13 cellular contexts compared by ENCODE assay signal in the genomic region with DNA sequence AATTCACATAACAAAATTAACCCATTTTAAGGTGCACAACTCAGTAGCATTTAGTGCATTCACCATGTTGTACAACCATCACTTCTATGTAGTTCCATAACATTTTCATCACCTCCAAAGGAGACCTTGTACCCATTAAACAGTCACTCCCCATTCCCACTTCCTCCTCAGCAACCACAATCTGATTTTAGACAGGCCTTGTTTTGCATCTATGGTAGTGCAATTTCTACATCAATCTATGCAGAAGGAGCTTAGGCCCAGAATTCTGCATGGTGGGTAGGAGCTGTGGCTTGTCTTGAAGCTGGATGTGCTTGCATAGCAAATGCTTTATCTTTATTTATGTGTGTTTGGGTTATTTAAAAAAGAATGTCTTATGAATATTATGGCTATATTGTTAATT. TPM values are rescaled to one million over a fixed set of nuclear protein-coding genes. Genes with fewer than 3 reads are reported as not detected.
DNase-seq lines count a peak whose midpoint lies in the region; ATAC-seq and TF ChIP-seq lines count a peak whose summit lies in the region.
"Had no signal": no experiment of that assay in that cellular context is flagged by ENCODE, and none has a peak within 500 bp of the region (broad histone marks: within the 10 kb centered on the region; RNA-seq: fewer than 3 reads in every experiment).

No MANE protein-coding gene starts in this region.

- H3K79me2 ChIP-seq in osteoblast (ENCODE audit: insufficient read depth, low read length), result no peaks in the 10 kb centered on the region

- no peaks in the 10 kb centered on the region for H3K27me3 ChIP-seq in suprapubic skin
- H3K27me3 ChIP-seq in osteoblast (ENCODE audit: insufficient read depth, low read length), result no peaks in the 10 kb centered on the region

- H3K36me3 ChIP-seq in suprapubic skin (no peaks in the 10 kb centered on the region), osteoblast (ENCODE audit: insufficient read depth, low read length) (no peaks in the 10 kb centered on the region)

- no peak overlapping the region for H2AFZ ChIP-seq in osteoblast (ENCODE audit: low read length)

- no peak overlapping the region for H3K27ac ChIP-seq in suprapubic skin
- H3K27ac ChIP-seq in osteoblast (ENCODE audit: low read depth, low read length), result no peak overlapping the region
- H3K27ac ChIP-seq: 22Rv1 had no signal

- peaks cover 40% of the 10 kb centered on the region for H3K4me1 Mint-ChIP-seq in T-helper 17 cell
- H3K4me1 Mint-ChIP-seq in naive thymus-derived CD8-positive, alpha-beta T cell, result peaks cover 23 to 69% (median 34%) of the 10 kb centered on the region in 4 donors
- H3K4me1 Mint-ChIP-seq: nephron had no signal

- H3K4me1 ChIP-seq in suprapubic skin (no peaks in the 10 kb centered on the region), osteoblast (ENCODE audit: insufficient read depth, low read length) (no peaks in the 10 kb centered on the region)

- H3K9me3 ChIP-seq in T-helper 17 cell (ENCODE audit: control insufficient read depth, low read length, poor library complexity, severe bottlenecking) (no peaks in the 10 kb centered on the region), suprapubic skin (no peaks in the 10 kb centered on the region), osteoblast (ENCODE audit: low read depth, low read length) (no peaks in the 10 kb centered on the region)

- no peak overlapping the region for H3K4me2 ChIP-seq in osteoblast (ENCODE audit: insufficient read depth, low read length)

- peak; percentile 11 for DNase-seq in NK-92 treated with Interleukin-12 subunit alpha and Interleukin-12 subunit beta, amount 100 ng/mL, for 24 hours (lab: John Stamatoyannopoulos, UW)
- no peak for DNase-seq in NK-92 (lab: John Stamatoyannopoulos, UW; ENCODE audit: unreplicated experiment)
- peak; percentile 37 for DNase-seq in Jurkat, Clone E6-1 (ENCODE audit: low read depth, low spot score)
- no peak for DNase-seq in T-helper 17 cell
- peak in 2 of 10 donors; percentile 4 to 28 for DNase-seq in naive thymus-derived CD8-positive, alpha-beta T cell
- DNase-seq in suprapubic skin (ENCODE audit: low spot score in 2 of 2), result no peak
- no peak for DNase-seq in osteoblast (ENCODE audit: insufficient read length, low spot score, missing footprints)
- DNase-seq: NCI-H2107 had no signal

- peak overlapping the region; percentile 91 for H3K27ac Mint-ChIP-seq in T-helper 17 cell
- peak overlapping the region in 9 of 10 donors; percentile 50 to 94 (median 82) for H3K27ac Mint-ChIP-seq in naive thymus-derived CD8-positive, alpha-beta T cell
- H3K27ac Mint-ChIP-seq: HFFc6, nephron had no signal

- peaks cover 0 to 4% (median 0%) of the 10 kb centered on the region in 9 donors for H3K9me3 Mint-ChIP-seq in naive thymus-derived CD8-positive, alpha-beta T cell
- H3K9me3 Mint-ChIP-seq: HFFc6 had no signal

- peak overlapping the region; percentile 52 for H3K4me3 Mint-ChIP-seq in T-helper 17 cell
- H3K4me3 Mint-ChIP-seq in naive thymus-derived CD8-positive, alpha-beta T cell, result peak overlapping the region in 7 of 10 donors; percentile 7 to 68 (median 51)
- H3K4me3 Mint-ChIP-seq: HFFc6, nephron had no signal

- no peak for TF ChIP-seq EP300 in suprapubic skin (IDR thresholded peaks at IDR 0.05)

- TF ChIP-seq POLR2A in suprapubic skin (IDR thresholded peaks at IDR 0.05), result no peak

- H3K27me3 Mint-ChIP-seq in T-helper 17 cell, result no peaks in the 10 kb centered on the region
- H3K27me3 Mint-ChIP-seq in naive thymus-derived CD8-positive, alpha-beta T cell, result no peaks in the 10 kb centered on the region

- no peak for TF ChIP-seq CTCF in suprapubic skin (IDR thresholded peaks at IDR 0.05)
- no peak for TF ChIP-seq CTCF in osteoblast (IDR thresholded peaks at IDR 0.05; ENCODE audit: extremely low read depth, low read depth, low read length)

- POLR2A ChIA-PET in naive thymus-derived CD8-positive, alpha-beta T cell (lab: Charles Lee), result interaction anchor here (0.8 to 1.7 kb wide), 2 partner anchors 13 to 37 kb away, joined by 3 to 9 read pairs; partner anchors contain the start of gene HLA-DQA1

- H4K20me1 ChIP-seq in osteoblast (ENCODE audit: insufficient read depth, low read length), result no peaks in the 10 kb centered on the region

- no peak overlapping the region for H3K4me3 ChIP-seq in Jurkat, Clone E6-1 (ENCODE audit: low read length)
- H3K4me3 ChIP-seq in suprapubic skin (no peak overlapping the region), osteoblast (ENCODE audit: insufficient read depth, low read length) (no peak overlapping the region)

- no peaks in the 10 kb centered on the region for H3K36me3 Mint-ChIP-seq in T-helper 17 cell (ENCODE audit: low read depth)
- H3K36me3 Mint-ChIP-seq in naive thymus-derived CD8-positive, alpha-beta T cell, result no peaks in the 10 kb centered on the region

- ATAC-seq in T-helper 17 cell, result peak; percentile 2
- ATAC-seq in naive thymus-derived CD8-positive, alpha-beta T cell, result no peak
- no peak for ATAC-seq in HG03045 (IDR thresholded peaks at IDR 0.05; ENCODE audit: unreplicated experiment)

RNA-seq across cellular contexts. Expression of gene HLA-DQA1, which starts 13.5 kb away (rescaled TPM):
- polyA plus RNA-seq in Jurkat, Clone E6-1 (2012; ENCODE audit: insufficient read depth, insufficient read length), result not detected
- total RNA-seq in T-helper 17 cell (10 to 100 TPM; 18.2 to 21.5 TPM), suprapubic skin (10 to 100 TPM in 3 of 4 donors, 1 to 10 TPM in 1; 8.6 to 21.3 (median 11.5) TPM), osteoblast (0.29 TPM in 1 of 2 replicates, not detected in the other)
- 10 to 100 TPM; 13.7 to 15.5 TPM for total RNA-seq in naive thymus-derived CD8-positive, alpha-beta T cell
- polyA plus RNA-seq in naive thymus-derived CD8-positive, alpha-beta T cell, result 10 to 100 TPM in 1 of 3 donors, 1 to 10 TPM in 1, not detected in 1; 1.6 to 11.0 TPM
- total RNA-seq: frontal cortex, HFFc6 had no signal

RNA-seq across cellular contexts. Expression of gene HLA-DRB1, which starts 34.0 kb away (rescaled TPM):
- polyA plus RNA-seq in Jurkat, Clone E6-1 (2012; ENCODE audit: insufficient read depth, insufficient read length), result 1.9 TPM
- total RNA-seq in T-helper 17 cell (10 to 100 TPM; 39.8 to 46.5 TPM), suprapubic skin (10 to 100 TPM; 28.0 to 39.3 (median 37.0) TPM), osteoblast (1.1 and 19.7 TPM in 2 replicates)
- 10 to 100 TPM; 22.0 to 23.9 TPM for total RNA-seq in naive thymus-derived CD8-positive, alpha-beta T cell
- 100 to 1,000 TPM in 1 of 3 donors, 10 to 100 TPM in 1, 1 to 10 TPM in 1; 1.1 to 127 (median 11.5) TPM for polyA plus RNA-seq in naive thymus-derived CD8-positive, alpha-beta T cell
- total RNA-seq: HFFc6 had no signal

RNA-seq across cellular contexts. Expression of gene HLA-DQB1, which starts 42.8 kb away (rescaled TPM):
- polyA plus RNA-seq in Jurkat, Clone E6-1 (2012; ENCODE audit: insufficient read depth, insufficient read length), result 2.2 TPM
- total RNA-seq in T-helper 17 cell (10 to 100 TPM; 15.7 to 16.2 TPM), suprapubic skin (1 to 10 TPM; 1.6 to 9.4 (median 3.7) TPM), osteoblast (under 0.01 and 6.5 TPM in 2 replicates)
- total RNA-seq in naive thymus-derived CD8-positive, alpha-beta T cell, result 10 to 100 TPM; 13.6 to 17.0 TPM
- 10 to 100 TPM in 1 of 3 donors, 1 to 10 TPM in 2; 1.4 to 22.9 (median 5.9) TPM for polyA plus RNA-seq in naive thymus-derived CD8-positive, alpha-beta T cell
- total RNA-seq: HFFc6 had no signal

Comparison
In these comparisons a context has a peak if more than half of its experiments do, and no peak if none do; other contexts are left out.
1. DNase-seq: peak in NK-92 treated with Interleukin-12 subunit alpha and Interleukin-12 subunit beta, amount 100 ng/mL, for 24 hours (single experiment) and Jurkat, Clone E6-1 (single experiment); none in NK-92 (single experiment), T-helper 17 cell (0 of 3), suprapubic skin (0 of 2) and osteoblast (single experiment).